Comparison of ENCODE assay signal across 10 cellular contexts in the genomic region with DNA sequence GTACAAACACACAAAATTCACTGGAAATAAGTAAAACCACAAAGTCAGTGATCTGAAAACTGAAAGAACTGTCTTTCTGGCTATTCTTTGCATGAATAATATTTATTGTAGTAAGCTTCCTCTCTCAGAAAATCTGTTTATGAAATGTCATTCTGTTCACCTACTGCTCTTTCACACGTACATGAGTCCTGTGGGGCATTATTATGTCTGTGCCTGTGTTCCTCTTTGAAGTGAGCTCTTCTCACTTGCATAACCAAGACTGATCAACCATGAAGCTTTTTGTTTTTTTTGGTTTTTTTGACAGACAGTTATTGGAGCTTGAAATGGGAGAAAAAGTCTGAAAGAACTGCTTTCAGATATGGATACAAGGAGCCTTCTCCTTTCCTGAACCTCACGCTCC.
A peak's percentile ranks its signal among the peaks of the same experiment; 100 is the strongest.
DNase-seq lines count a peak whose midpoint lies in the region; ATAC-seq, FAIRE-seq and TF ChIP-seq lines count a peak whose summit lies in the region.
"Had no signal": no experiment of that assay in that cellular context is flagged by ENCODE, and none has a peak within 500 bp of the region (broad histone marks: within the 10 kb centered on the region; RNA-seq: fewer than 3 reads in every experiment).

No MANE protein-coding gene starts in this region.

- no peak overlapping the region for H2AFZ ChIP-seq in GM12878 (ENCODE audit: control insufficient read depth, low read depth, low read length)

- in situ Hi-C loops in GM12878 (cut with MboI) = no loop called here
- in situ Hi-C loops in HAP-1 (cut with MboI; ENCODE audit: low sequenced_read_pairs) = no loop called here

- H3K27ac ChIP-seq in GM12878 (ENCODE audit: control insufficient read depth, insufficient read depth) = no peak overlapping the region

- ATAC-seq in GM18517 (IDR thresholded peaks at IDR 0.05; ENCODE audit: unreplicated experiment) (peak; percentile 93), GM21423 (IDR thresholded peaks at IDR 0.05; ENCODE audit: unreplicated experiment) (peak; percentile 95), HG03108 (IDR thresholded peaks at IDR 0.05; ENCODE audit: unreplicated experiment) (peak; percentile 95), GM12878 (peak; percentile 91)
- ATAC-seq: HCT116 had no signal

- no peaks in the 10 kb centered on the region for H3K36me3 ChIP-seq in GM12878 (ENCODE audit: control insufficient read depth in 2 of 2, insufficient read depth in 2 of 2, low read length in 1 of 2)
- no peaks in the 10 kb centered on the region for H3K36me3 ChIP-seq in HAP-1 (replicated peaks)

- H3K36me3 Mint-ChIP-seq in mesothelial cell of epicardium = no peaks in the 10 kb centered on the region

- no peaks in the 10 kb centered on the region for H3K4me1 ChIP-seq in GM12878 (ENCODE audit: control insufficient read depth, insufficient read depth, low read length)
- H3K4me1 ChIP-seq in HAP-1 = no peaks in the 10 kb centered on the region

- H3K4me2 ChIP-seq in GM12878 (ENCODE audit: control insufficient read depth, insufficient read depth) = no peak overlapping the region

- intact Hi-C loops in GM12878 (cut with micrococcal nuclease; ENCODE audit: unreplicated experiment) = loop anchor here (1.0 kb wide), 1 partner anchor 54 kb away; no protein-coding TSS in a partner anchor

- DNase-seq in GM12878 (ENCODE audit: low read depth, low spot score) = no peak
- no peak for DNase-seq in HAP-1 (ENCODE audit: low spot score in 2 of 2)
- no peak for DNase-seq in mesothelial cell of epicardium (ENCODE audit: low spot score in 2 of 2, unreplicated experiment in 2 of 2)
- no peak for DNase-seq in islet precursor cell
- DNase-seq in cerebellar cortex (ENCODE audit: low spot score) = no peak
- DNase-seq: MM.1S had no signal

- H3K27me3 Mint-ChIP-seq in mesothelial cell of epicardium (ENCODE audit: low read depth) = no peaks in the 10 kb centered on the region

- CTCF ChIA-PET in GM12878 (lab: Yijun Ruan, JAX) = interaction anchor here (0.8 kb wide), 1 partner anchor 11 kb away, joined by 3 read pairs; no protein-coding TSS in a partner anchor

- no peaks in the 10 kb centered on the region for H3K9me3 Mint-ChIP-seq in mesothelial cell of epicardium

- no peaks in the 10 kb centered on the region for H3K4me1 Mint-ChIP-seq in mesothelial cell of epicardium

- H4K20me1 ChIP-seq in GM12878 (ENCODE audit: control insufficient read depth, insufficient read depth) = no peaks in the 10 kb centered on the region

- 0% methylated on average over 2 of the region's 2 CpGs for WGBS in GM12878 (ENCODE audit: insufficient coverage, insufficient replicate concordance, low lambda C conversion rate, missing lambda C conversion rate)

- POLR2A ChIA-PET in GM12878 (lab: Charles Lee) = no interaction called here

- H3K9me3 ChIP-seq in GM12878 (replicated peaks; ENCODE audit: control insufficient read depth, insufficient read depth, low read length) (no peaks in the 10 kb centered on the region), HAP-1 (no peaks in the 10 kb centered on the region)

- H3K79me2 ChIP-seq in GM12878 (ENCODE audit: control insufficient read depth, insufficient read depth, low read length) = no peaks in the 10 kb centered on the region

- SMC1A ChIA-PET in GM12878 (lab: Charles Lee; ENCODE audit: uncharacterized antibody, unreplicated experiment) = interaction anchor here (0.9 to 1.0 kb wide), 2 partner anchors 12 to 21 kb away, joined by 3 to 4 read pairs; no protein-coding TSS in a partner anchor

- TF ChIP-seq EP300 in GM12878 (IDR thresholded peaks at IDR 0.05; ENCODE audit: borderline replicate concordance in 1 of 2, control insufficient read depth in 1 of 2, low read depth in 2 of 2, low read length in 2 of 2) = peak in 1 of 2 experiments; percentile 18; a peak in 1 of 4 replicates

- no peak overlapping the region for H3K4me3 Mint-ChIP-seq in mesothelial cell of epicardium

- H3K9ac ChIP-seq in GM12878 (ENCODE audit: control insufficient read depth, insufficient read depth, low read length) = no peak overlapping the region

- FAIRE-seq in GM12878 (lab: Jason Lieb, UNC) = no peak

- H3K27me3 ChIP-seq in GM12878 (replicated peaks in 1 of 2; ENCODE audit: control insufficient read depth in 2 of 2, insufficient read depth in 2 of 2, low read length in 1 of 2) (no peaks in the 10 kb centered on the region), HAP-1 (ENCODE audit: low read depth) (no peaks in the 10 kb centered on the region)

- no peak overlapping the region for H3K27ac Mint-ChIP-seq in mesothelial cell of epicardium

- BruUV-seq in GM12878 (replicated peaks; lab: Mats Ljungman, UMichigan) = no TSS peak

- no peak for TF ChIP-seq RAD21 in GM12878 (IDR thresholded peaks at IDR 0.05; ENCODE audit: insufficient read depth, low read depth, low read length)

- H3K4me3 ChIP-seq in GM12878 (no peak overlapping the region), HAP-1 (no peak overlapping the region)

- RAD21 ChIA-PET in GM12878 (lab: Charles Lee; ENCODE audit: unreplicated experiment) = no interaction called here

- no peak for TF ChIP-seq POLR2A in GM12878 (IDR thresholded peaks at IDR 0.05; ENCODE audit: low read depth, low read length)

- no peak for TF ChIP-seq CTCF in GM12878 (IDR thresholded peaks at IDR 0.05 in 2 of 3, conservative IDR thresholded peaks at IDR 0.05 in 1 of 3; ENCODE audit: control insufficient read depth in 2 of 3, extremely low read depth in 1 of 3, insufficient read depth in 1 of 3, low read depth in 3 of 3, low read length in 3 of 3)
- TF ChIP-seq CTCF in mesothelial cell of epicardium (IDR thresholded peaks at IDR 0.05; ENCODE audit: unreplicated experiment) = no peak

TF ChIP-seq in GM12878, 131 proteins besides CTCF, POLR2A, EP300 and RAD21 (continues in another document):
- peak; percentile 14; the same call in 1 of the 2 replicates for TF ChIP-seq SPI1 (IDR thresholded peaks at IDR 0.05; ENCODE audit: borderline replicate concordance, insufficient read depth, low read depth, low read length)
- peak; percentile 64; the same call in 1 of the 2 replicates for TF ChIP-seq ATF7 (IDR thresholded peaks at IDR 0.05; ENCODE audit: low read depth)
- TF ChIP-seq SP1 (IDR thresholded peaks at IDR 0.05; ENCODE audit: low read depth, low read length) = no peak
- TF ChIP-seq ZNF384 (IDR thresholded peaks at IDR 0.05; ENCODE audit: borderline replicate concordance, low read depth, low read length) = peak; percentile 62; the same call in 1 of the 2 replicates
- TF ChIP-seq PAX5 (IDR thresholded peaks at IDR 0.05; ENCODE audit: borderline replicate concordance, low read depth, low read length) = 0 out of 2 replicates have a peak, but pooled peaks have one; percentile 39
- no peak for TF ChIP-seq PML (IDR thresholded peaks at IDR 0.05; ENCODE audit: low read length)
- no peak for TF ChIP-seq BACH1 (IDR thresholded peaks at IDR 0.05; ENCODE audit: borderline replicate concordance)
- TF ChIP-seq ZNF217 (IDR thresholded peaks at IDR 0.05) = peak; percentile 35; the same call in 1 of the 2 replicates
- TF ChIP-seq DPF2 (IDR thresholded peaks at IDR 0.05) = no peak
- peak; percentile 59; the same call in 1 of the 2 replicates for TF ChIP-seq MTA2 (IDR thresholded peaks at IDR 0.05; ENCODE audit: low read depth)
- TF ChIP-seq YBX1 (IDR thresholded peaks at IDR 0.05) = no peak
- TF ChIP-seq, protein P1, sequence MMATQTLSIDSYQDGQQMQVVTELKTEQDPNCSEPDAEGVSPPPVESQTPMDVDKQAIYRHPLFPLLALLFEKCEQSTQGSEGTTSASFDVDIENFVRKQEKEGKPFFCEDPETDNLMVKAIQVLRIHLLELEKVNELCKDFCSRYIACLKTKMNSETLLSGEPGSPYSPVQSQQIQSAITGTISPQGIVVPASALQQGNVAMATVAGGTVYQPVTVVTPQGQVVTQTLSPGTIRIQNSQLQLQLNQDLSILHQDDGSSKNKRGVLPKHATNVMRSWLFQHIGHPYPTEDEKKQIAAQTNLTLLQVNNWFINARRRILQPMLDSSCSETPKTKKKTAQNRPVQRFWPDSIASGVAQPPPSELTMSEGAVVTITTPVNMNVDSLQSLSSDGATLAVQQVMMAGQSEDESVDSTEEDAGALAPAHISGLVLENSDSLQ (IDR thresholded peaks at IDR 0.05) = peak; percentile 72
- no peak for TF ChIP-seq MXI1 (IDR thresholded peaks at IDR 0.05; ENCODE audit: low read depth, low read length)
- no peak for TF ChIP-seq NFIC (IDR thresholded peaks at IDR 0.05; ENCODE audit: low read depth, low read length)
- TF ChIP-seq NR2C1 (IDR thresholded peaks at IDR 0.05) = no peak
- no peak for TF ChIP-seq POU2F2 (IDR thresholded peaks at IDR 0.05; ENCODE audit: borderline replicate concordance, low read depth, low read length)
- TF ChIP-seq, protein P2, sequence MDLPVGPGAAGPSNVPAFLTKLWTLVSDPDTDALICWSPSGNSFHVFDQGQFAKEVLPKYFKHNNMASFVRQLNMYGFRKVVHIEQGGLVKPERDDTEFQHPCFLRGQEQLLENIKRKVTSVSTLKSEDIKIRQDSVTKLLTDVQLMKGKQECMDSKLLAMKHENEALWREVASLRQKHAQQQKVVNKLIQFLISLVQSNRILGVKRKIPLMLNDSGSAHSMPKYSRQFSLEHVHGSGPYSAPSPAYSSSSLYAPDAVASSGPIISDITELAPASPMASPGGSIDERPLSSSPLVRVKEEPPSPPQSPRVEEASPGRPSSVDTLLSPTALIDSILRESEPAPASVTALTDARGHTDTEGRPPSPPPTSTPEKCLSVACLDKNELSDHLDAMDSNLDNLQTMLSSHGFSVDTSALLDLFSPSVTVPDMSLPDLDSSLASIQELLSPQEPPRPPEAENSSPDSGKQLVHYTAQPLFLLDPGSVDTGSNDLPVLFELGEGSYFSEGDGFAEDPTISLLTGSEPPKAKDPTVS (IDR thresholded peaks at IDR 0.05; ENCODE audit: low read depth, low read length) = no peak
- no peak for TF ChIP-seq CBFB (IDR thresholded peaks at IDR 0.05; ENCODE audit: low read depth)
- no peak for TF ChIP-seq EED (IDR thresholded peaks at IDR 0.05; ENCODE audit: low read depth)
- peak; percentile 30 to 64; a peak in 2 of 4 replicates for TF ChIP-seq IKZF2 (IDR thresholded peaks at IDR 0.05)
- TF ChIP-seq, protein P3, sequence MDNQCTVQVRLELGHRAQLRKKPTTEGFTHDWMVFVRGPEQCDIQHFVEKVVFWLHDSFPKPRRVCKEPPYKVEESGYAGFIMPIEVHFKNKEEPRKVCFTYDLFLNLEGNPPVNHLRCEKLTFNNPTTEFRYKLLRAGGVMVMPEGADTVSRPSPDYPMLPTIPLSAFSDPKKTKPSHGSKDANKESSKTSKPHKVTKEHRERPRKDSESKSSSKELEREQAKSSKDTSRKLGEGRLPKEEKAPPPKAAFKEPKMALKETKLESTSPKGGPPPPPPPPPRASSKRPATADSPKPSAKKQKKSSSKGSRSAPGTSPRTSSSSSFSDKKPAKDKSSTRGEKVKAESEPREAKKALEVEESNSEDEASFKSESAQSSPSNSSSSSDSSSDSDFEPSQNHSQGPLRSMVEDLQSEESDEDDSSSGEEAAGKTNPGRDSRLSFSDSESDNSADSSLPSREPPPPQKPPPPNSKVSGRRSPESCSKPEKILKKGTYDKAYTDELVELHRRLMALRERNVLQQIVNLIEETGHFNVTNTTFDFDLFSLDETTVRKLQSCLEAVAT (IDR thresholded peaks at IDR 0.05) = no peak
- TF ChIP-seq SMARCA5 (IDR thresholded peaks at IDR 0.05) = no peak
